ENCODE assay signal across 8 cellular contexts in the genomic region with DNA sequence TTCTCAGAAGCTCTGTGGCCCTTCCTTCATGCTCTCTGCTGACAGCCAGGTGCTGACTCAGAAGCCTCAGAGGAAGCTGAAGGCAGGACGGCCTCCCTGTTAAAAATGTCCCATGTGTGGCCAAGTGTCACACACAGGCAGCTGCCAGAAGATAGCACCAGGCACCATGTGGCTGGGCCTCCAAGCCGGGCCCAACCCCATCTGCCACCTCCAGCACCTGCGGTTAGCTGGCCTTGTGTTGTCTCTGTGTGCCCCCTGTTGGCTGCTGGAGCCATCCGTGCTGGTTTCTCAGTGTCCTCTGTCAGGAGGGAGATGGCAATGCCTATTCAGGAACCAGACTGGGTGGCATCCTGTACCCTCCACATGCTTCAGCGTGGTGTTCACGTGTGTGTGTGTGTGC.
DNase-seq lines count a peak whose midpoint lies in the region; ATAC-seq and TF ChIP-seq lines count a peak whose summit lies in the region.

No MANE protein-coding gene starts in this region.

- ATAC-seq in DND-41 (ENCODE audit: insufficient read depth, low read depth) (peak; percentile 75), GM21529 (IDR thresholded peaks at IDR 0.05; ENCODE audit: unreplicated experiment) (peak; percentile 75), sciatic nerve (peak; percentile 20)

- H3K9ac ChIP-seq in DND-41 (ENCODE audit: low read depth, low read length) = no peak overlapping the region
- no peak overlapping the region for H3K9ac ChIP-seq in colonic mucosa (ENCODE audit: low read depth in 2 of 2, low read length in 2 of 2)

- H3K27me3 ChIP-seq in DND-41 (ENCODE audit: insufficient read depth, low read length, poor library complexity) = no peaks in the 10 kb centered on the region
- no peaks in the 10 kb centered on the region for H3K27me3 ChIP-seq in colonic mucosa
- no peaks in the 10 kb centered on the region for H3K27me3 ChIP-seq in tibial artery

- no peak overlapping the region for H3K4me3 ChIP-seq in DND-41 (ENCODE audit: low read depth in 1 of 2, low read length in 2 of 2)
- no peak overlapping the region for H3K4me3 ChIP-seq in colonic mucosa
- no peak overlapping the region for H3K4me3 ChIP-seq in tibial artery

- H3K79me2 ChIP-seq in DND-41 (ENCODE audit: insufficient read depth, low read length) = no peaks in the 10 kb centered on the region

- DNase-seq in DND-41 (peak; percentile 49), NCI-H510A (lab: John Stamatoyannopoulos, UW) (peak; percentile 68), colonic mucosa (peak; percentile 45), sciatic nerve (ENCODE audit: low spot score) (no peak), cortex of kidney (lab: John Stamatoyannopoulos, UW) (no peak), tibial artery (no peak), dedifferentiated amniotic fluid mesenchymal stem cell (ENCODE audit: extremely low spot score) (no peak)

- intact Hi-C loops in colonic mucosa (cut with DNase I) = loop anchor here (5.0 kb wide), 1 partner anchor 137 kb away; no protein-coding TSS in a partner anchor
- intact Hi-C loops in sciatic nerve (cut with DNase I) = loop anchor here (5.0 kb wide), 1 partner anchor 132 kb away; no protein-coding TSS in a partner anchor
- intact Hi-C loops in tibial artery (cut with DNase I; ENCODE audit: low total_unique reads) = no loop called here

- no peak overlapping the region for H2AFZ ChIP-seq in DND-41 (ENCODE audit: low read depth, low read length)

- TF ChIP-seq CTCF in DND-41 (IDR thresholded peaks at IDR 0.05; ENCODE audit: borderline replicate concordance, extremely low read depth, low read length, poor library complexity, severe bottlenecking) = peak; percentile 61
- no peak for TF ChIP-seq CTCF in colonic mucosa (IDR thresholded peaks at IDR 0.05)
- TF ChIP-seq CTCF in tibial artery (IDR thresholded peaks at IDR 0.05) = no peak

- H3K27ac ChIP-seq in DND-41 (ENCODE audit: low read length) (no peak overlapping the region), colonic mucosa (no peak overlapping the region), tibial artery (no peak overlapping the region)

- no peaks in the 10 kb centered on the region for H4K20me1 ChIP-seq in DND-41 (ENCODE audit: insufficient read depth, low read length)

- H3K36me3 ChIP-seq in DND-41 (ENCODE audit: insufficient read depth, low read length) = no peaks in the 10 kb centered on the region
- no peaks in the 10 kb centered on the region for H3K36me3 ChIP-seq in colonic mucosa
- H3K36me3 ChIP-seq in tibial artery = no peaks in the 10 kb centered on the region

- no peaks in the 10 kb centered on the region for H3K4me1 ChIP-seq in DND-41 (ENCODE audit: insufficient read depth, low read length)
- no peaks in the 10 kb centered on the region for H3K4me1 ChIP-seq in colonic mucosa
- peaks cover 0 to 6% (median 0%) of the 10 kb centered on the region in 4 donors for H3K4me1 ChIP-seq in tibial artery

- H3K9me3 ChIP-seq in DND-41 (ENCODE audit: insufficient read depth, low read length, severe bottlenecking) (no peaks in the 10 kb centered on the region), colonic mucosa (no peaks in the 10 kb centered on the region), tibial artery (no peaks in the 10 kb centered on the region)

- no peak overlapping the region for H3K4me2 ChIP-seq in DND-41 (ENCODE audit: insufficient read depth, low read length)

Comparison
In these comparisons a context has a peak if more than half of its experiments do, and no peak if none do; other contexts are left out.
1. ATAC-seq: peak in every context shown above with its lines; median percentile 75 in DND-41; 75 in GM21529; 20 in sciatic nerve.
2. DNase-seq: peak in DND-41 (single experiment), NCI-H510A (single experiment) and colonic mucosa (single experiment); none in sciatic nerve (single experiment), cortex of kidney (single experiment), tibial artery (0 of 2) and dedifferentiated amniotic fluid mesenchymal stem cell (single experiment).